Comparison of ENCODE assay signal across 8 cellular contexts in genomic region chr19:52600639-52601024, GRCh38. TPM values are rescaled to one million over a fixed set of nuclear protein-coding genes. Genes with fewer than 3 reads are reported as not detected.
DNase-seq lines count a peak whose midpoint lies in the region; ATAC-seq and TF ChIP-seq lines count a peak whose summit lies in the region.

No MANE protein-coding gene starts in this region.

- H3K9me3 ChIP-seq in effector memory CD4-positive, alpha-beta T cell (ENCODE audit: control insufficient read depth, low read length): peaks cover 8% of the 10 kb centered on the region
- H3K9me3 ChIP-seq in naive thymus-derived CD4-positive, alpha-beta T cell (ENCODE audit: control insufficient read depth in 2 of 3, low read length in 3 of 3): peaks cover 0 to 31% (median 0%) of the 10 kb centered on the region in 3 experiments

- peaks cover 20% of the 10 kb centered on the region for H3K9me3 Mint-ChIP-seq in GM23338
- H3K9me3 Mint-ChIP-seq in naive thymus-derived CD4-positive, alpha-beta T cell: peaks cover 0 to 65% (median 35%) of the 10 kb centered on the region in 11 donors

- H3K27me3 ChIP-seq in BJ (ENCODE audit: control insufficient read depth, insufficient read depth, low read length) (no peaks in the 10 kb centered on the region), GM23338 (ENCODE audit: insufficient read depth) (peaks cover 10% of the 10 kb centered on the region; the same call in 1 of the 2 replicates)
- H3K27me3 ChIP-seq in effector memory CD4-positive, alpha-beta T cell (replicated peaks; ENCODE audit: control insufficient read depth, insufficient read depth, low read length, poor library complexity, severe bottlenecking): no peaks in the 10 kb centered on the region
- no peaks in the 10 kb centered on the region for H3K27me3 ChIP-seq in naive thymus-derived CD4-positive, alpha-beta T cell (ENCODE audit: control insufficient read depth in 2 of 2, insufficient read depth in 2 of 2, low read length in 2 of 2)

- H3K79me2 ChIP-seq in GM23338 (replicated peaks; ENCODE audit: insufficient read depth): peaks cover 9% of the 10 kb centered on the region; the same call in 1 of the 2 replicates

- H3K27me3 Mint-ChIP-seq in GM23338 (ENCODE audit: insufficient read depth, low read depth, poor library complexity): peaks cover 13% of the 10 kb centered on the region
- no peaks in the 10 kb centered on the region for H3K27me3 Mint-ChIP-seq in naive thymus-derived CD4-positive, alpha-beta T cell

- ATAC-seq in GM23338 (peak; percentile 21), GM21723 (IDR thresholded peaks at IDR 0.05; ENCODE audit: unreplicated experiment) (no peak)
- peak; percentile 24 for ATAC-seq in naive thymus-derived CD4-positive, alpha-beta T cell

- H3K36me3 Mint-ChIP-seq in GM23338 (ENCODE audit: low read depth): peaks cover 32% of the 10 kb centered on the region
- peaks cover 19 to 69% (median 46%) of the 10 kb centered on the region in 5 donors for H3K36me3 Mint-ChIP-seq in naive thymus-derived CD4-positive, alpha-beta T cell

- no peaks in the 10 kb centered on the region for H3K9me2 ChIP-seq in GM23338 (ENCODE audit: insufficient read depth)

- peaks cover 4% of the 10 kb centered on the region; the same call in 1 of the 2 replicates for H4K20me1 ChIP-seq in GM23338 (replicated peaks; ENCODE audit: insufficient read depth)

- TF ChIP-seq CTCF in BJ (IDR thresholded peaks at IDR 0.05; ENCODE audit: insufficient read depth, low read depth, low read length): no peak
- TF ChIP-seq CTCF in GM23338 (conservative IDR thresholded peaks at IDR 0.05; ENCODE audit: low read depth in 2 of 2): no peak
- TF ChIP-seq CTCF in RWPE1 (conservative IDR thresholded peaks at IDR 0.05; ENCODE audit: low read depth): no peak

- H2AFZ ChIP-seq in GM23338: peak overlapping the region; percentile 87

- POLR2A ChIA-PET in BJ (lab: Charles Lee): no interaction called here
- POLR2A ChIA-PET in RWPE1 (lab: Yijun Ruan, JAX; ENCODE audit: low non-redundant PET): no interaction called here
- POLR2A ChIA-PET in naive thymus-derived CD4-positive, alpha-beta T cell (lab: Charles Lee): interaction anchor here (1.8 to 2.0 kb wide), 2 partner anchors 36 to 59 kb away, joined by 3 to 10 read pairs; no protein-coding TSS in a partner anchor

- H3K4me2 ChIP-seq in GM23338: peak overlapping the region; percentile 99

- H3K36me3 ChIP-seq in BJ (ENCODE audit: control insufficient read depth, insufficient read depth, low read length): no peaks in the 10 kb centered on the region; the same call in 1 of the 2 replicates
- peaks cover 6% of the 10 kb centered on the region; the same call in 1 of the 2 replicates for H3K36me3 ChIP-seq in GM23338 (ENCODE audit: insufficient read depth)
- H3K36me3 ChIP-seq in effector memory CD4-positive, alpha-beta T cell (ENCODE audit: control insufficient read depth, insufficient read depth, low read length): peaks cover 8% of the 10 kb centered on the region
- H3K36me3 ChIP-seq in naive thymus-derived CD4-positive, alpha-beta T cell (ENCODE audit: control insufficient read depth in 2 of 3, insufficient read depth in 3 of 3, low read length in 3 of 3): peaks cover 0 to 14% (median 0%) of the 10 kb centered on the region in 3 experiments

- H3K27ac Mint-ChIP-seq in GM23338: no peak overlapping the region
- H3K27ac Mint-ChIP-seq in naive thymus-derived CD4-positive, alpha-beta T cell: peak overlapping the region in 7 of 9 donors; percentile 63 to 91 (median 81)

- H3K4me3 ChIP-seq in BJ (ENCODE audit: low read depth, low read length) (peak overlapping the region; percentile 74), GM23338 (peak overlapping the region; percentile 85)
- peak overlapping the region; percentile 79 for H3K4me3 ChIP-seq in effector memory CD4-positive, alpha-beta T cell (ENCODE audit: insufficient read depth, low read depth, low read length, poor library complexity, severe bottlenecking)
- H3K4me3 ChIP-seq in naive thymus-derived CD4-positive, alpha-beta T cell (ENCODE audit: low read length): peak overlapping the region; percentile 89

- intact Hi-C loops in naive thymus-derived CD4-positive, alpha-beta T cell (cut with micrococcal nuclease): loop anchor here (1.0 to 10.0 kb wide), 12 partner anchors 30 to 573 kb away; partner anchors contain the start of genes ZNF701 (in 2 of the 2), ZNF808 (in 2 of the 2), ZNF83 (in 2 of the 2) and ZNF611 (in 1 of the 2)

- CTCF ChIA-PET in BJ (lab: Yijun Ruan, JAX) (interaction anchor here (0.6 kb wide), 1 partner anchor 192 kb away, joined by 3 read pairs; no protein-coding TSS in a partner anchor), RWPE1 (lab: Yijun Ruan, JAX) (no interaction called here)
- CTCF ChIA-PET in naive thymus-derived CD4-positive, alpha-beta T cell (lab: Charles Lee): no interaction called here

- H3K4me1 Mint-ChIP-seq in GM23338: peaks cover 12% of the 10 kb centered on the region
- peaks cover 11 to 40% (median 33%) of the 10 kb centered on the region in 7 donors for H3K4me1 Mint-ChIP-seq in naive thymus-derived CD4-positive, alpha-beta T cell

- peaks cover 10% of the 10 kb centered on the region for H3K4me1 ChIP-seq in GM23338 (ENCODE audit: insufficient read depth)
- peaks cover 4% of the 10 kb centered on the region for H3K4me1 ChIP-seq in effector memory CD4-positive, alpha-beta T cell (ENCODE audit: control insufficient read depth, insufficient read depth, low read length, poor library complexity, severe bottlenecking)
- H3K4me1 ChIP-seq in naive thymus-derived CD4-positive, alpha-beta T cell (ENCODE audit: control insufficient read depth in 2 of 2, insufficient read depth in 2 of 2, low read length in 2 of 2): peaks cover 10 to 12% of the 10 kb centered on the region in 2 donors

- H3K27ac ChIP-seq in GM23338 (ENCODE audit: low read depth): peak overlapping the region; percentile 63; the same call in 1 of the 2 replicates
- H3K27ac ChIP-seq in RWPE1: peak overlapping the region; percentile 83
- H3K27ac ChIP-seq in effector memory CD4-positive, alpha-beta T cell (ENCODE audit: insufficient read depth, low read length, poor library complexity, severe bottlenecking): peak overlapping the region; percentile 64
- H3K27ac ChIP-seq in naive thymus-derived CD4-positive, alpha-beta T cell (ENCODE audit: low read depth, low read length): peak overlapping the region; percentile 81

- H3K4me3 Mint-ChIP-seq in GM23338: peak overlapping the region; percentile 78
- peak overlapping the region; percentile 86 to 99 (median 92) for H3K4me3 Mint-ChIP-seq in naive thymus-derived CD4-positive, alpha-beta T cell

- no peak for DNase-seq in BJ (ENCODE audit: low read depth)
- DNase-seq in GM23338 (ENCODE audit: low spot score): peak; percentile 60
- DNase-seq in RWPE1 (ENCODE audit: low spot score): no peak
- DNase-seq in effector memory CD4-positive, alpha-beta T cell: no peak
- DNase-seq in naive thymus-derived CD4-positive, alpha-beta T cell: peak in 1 of 9 donors; percentile 17
- DNase-seq in OCI-M2 (lab: John Stamatoyannopoulos, UW; ENCODE audit: unreplicated experiment): no peak
- no peak for DNase-seq in D341Med (ENCODE audit: low spot score)

- 0 out of 2 replicates have a peak, but pooled peaks cover 3% of the 10 kb centered on the region for H3F3A ChIP-seq in GM23338 (replicated peaks; ENCODE audit: low read depth)

RNA-seq across cellular contexts. Expression of gene ZNF701, which starts 30.5 kb away (rescaled TPM):
- 3.8 and 6.0 TPM in 2 replicates for polyA plus RNA-seq in BJ (2011; rRNA removed)
- 6.9 and 8.0 TPM in 2 replicates for polyA minus RNA-seq in BJ (2011; rRNA and poly(A)+ RNA removed)
- 24.7 TPM in 2 replicates for total RNA-seq in GM23338 (2014; rRNA removed; shearing (Covaris generic))
- 6.7 and 8.5 TPM in 2 replicates for polyA plus RNA-seq in GM23338 (2016; fragmentation: Nextera tagmentation; extraction: Ambion mirVana)
- 10 to 100 TPM; 11.7 to 43.3 (median 28.3) TPM for total RNA-seq in naive thymus-derived CD4-positive, alpha-beta T cell
- 10 to 100 TPM; 12.3 to 20.7 TPM for polyA plus RNA-seq in naive thymus-derived CD4-positive, alpha-beta T cell

RNA-seq across cellular contexts. Expression of gene ZNF83, which starts 37.5 kb away (rescaled TPM):
- polyA plus RNA-seq in BJ (2011; rRNA removed): 23.7 and 36.1 TPM in 2 replicates
- 10.1 and 17.3 TPM in 2 replicates for polyA minus RNA-seq in BJ (2011; rRNA and poly(A)+ RNA removed)
- 20.6 and 25.0 TPM in 2 replicates for total RNA-seq in GM23338 (2014; rRNA removed; shearing (Covaris generic))
- polyA plus RNA-seq in GM23338 (2016; fragmentation: Nextera tagmentation; extraction: Ambion mirVana): 11.9 and 16.2 TPM in 2 replicates
- total RNA-seq in naive thymus-derived CD4-positive, alpha-beta T cell: 100 to 1,000 TPM in 2 of 5 experiments, 10 to 100 TPM in 3; 49.7 to 113 (median 70.5) TPM
- 10 to 100 TPM; 17.2 to 21.8 TPM for polyA plus RNA-seq in naive thymus-derived CD4-positive, alpha-beta T cell
